In the genomic region with DNA sequence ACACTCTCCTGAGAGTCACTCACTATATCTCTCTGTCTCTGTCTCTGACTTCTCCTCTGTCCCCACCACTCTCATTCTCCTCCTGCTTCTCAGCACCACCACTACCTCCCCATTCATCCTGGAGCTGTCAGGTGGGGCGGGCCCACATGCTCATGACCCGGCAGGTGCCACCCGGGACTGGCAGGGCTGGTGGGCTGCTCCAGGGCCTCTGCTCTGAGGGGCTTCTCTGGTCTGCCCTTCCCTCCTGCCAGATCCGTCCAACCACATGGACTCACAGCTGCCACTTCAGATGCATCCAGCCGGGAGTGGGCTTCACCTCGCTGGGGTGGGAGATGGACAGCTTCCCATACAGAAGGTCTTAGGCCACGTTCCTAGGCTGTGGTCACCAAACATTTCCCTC, we compare ENCODE assay signal across 1 cellular context.
TF ChIP-seq lines count a peak whose summit lies in the region.

No MANE protein-coding gene starts in this region.

TF ChIP-seq in IMR-90, 13 proteins besides CTCF, POLR2A, EP300 and RAD21:
- TF ChIP-seq, protein P1, sequence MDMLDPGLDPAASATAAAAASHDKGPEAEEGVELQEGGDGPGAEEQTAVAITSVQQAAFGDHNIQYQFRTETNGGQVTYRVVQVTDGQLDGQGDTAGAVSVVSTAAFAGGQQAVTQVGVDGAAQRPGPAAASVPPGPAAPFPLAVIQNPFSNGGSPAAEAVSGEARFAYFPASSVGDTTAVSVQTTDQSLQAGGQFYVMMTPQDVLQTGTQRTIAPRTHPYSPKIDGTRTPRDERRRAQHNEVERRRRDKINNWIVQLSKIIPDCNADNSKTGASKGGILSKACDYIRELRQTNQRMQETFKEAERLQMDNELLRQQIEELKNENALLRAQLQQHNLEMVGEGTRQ (IDR thresholded peaks at IDR 0.05; ENCODE audit: low read depth, low read length): no peak
- TF ChIP-seq BHLHE40 (IDR thresholded peaks at IDR 0.05; ENCODE audit: low read depth, low read length) (no peak), MXI1 (IDR thresholded peaks at IDR 0.05; ENCODE audit: borderline replicate concordance, low read depth, low read length) (no peak), FOS (IDR thresholded peaks at IDR 0.05; ENCODE audit: low read depth, low read length) (no peak)
